Comparison of ENCODE assay signal across 9 cellular contexts in genomic region chr5:54785729-54786548, GRCh38.
DNase-seq lines count a peak whose midpoint lies in the region; ATAC-seq and TF ChIP-seq lines count a peak whose summit lies in the region.
"Had no signal": no experiment of that assay in that cellular context is flagged by ENCODE, and none has a peak within 500 bp of the region (broad histone marks: within the 10 kb centered on the region; RNA-seq: fewer than 3 reads in every experiment).

No MANE protein-coding gene starts in this region.

- CTCF ChIA-PET in MCF 10A (lab: Yijun Ruan, JAX) = interaction anchor here (0.7 kb wide), 1 partner anchor 109 kb away, joined by 3 read pairs; no protein-coding TSS in a partner anchor

- H2AK5ac ChIP-seq in trophoblast cell (ENCODE audit: low read length) = no peak overlapping the region

- H3K14ac ChIP-seq in trophoblast cell (ENCODE audit: low read length) = no peak overlapping the region

- H3K4me1 Mint-ChIP-seq in MCF 10A (ENCODE audit: insufficient read depth, unreplicated experiment) (peaks cover 9% of the 10 kb centered on the region), mesothelial cell of epicardium (no peaks in the 10 kb centered on the region)
- peaks cover 3% of the 10 kb centered on the region for H3K4me1 Mint-ChIP-seq in T-helper 2 cell treated with Interferon-gamma antibody and Interleukin-4, amounts not matched to agents 5 μg/mL and 100 μg/mL, for 36 hours (ENCODE audit: low read depth)

- H3K4me3 Mint-ChIP-seq in MCF 10A (ENCODE audit: unreplicated experiment) (no peak overlapping the region), mesothelial cell of epicardium (no peak overlapping the region)
- no peak overlapping the region for H3K4me3 Mint-ChIP-seq in T-helper 2 cell treated with Interferon-gamma antibody and Interleukin-4, amounts not matched to agents 5 μg/mL and 100 μg/mL, for 36 hours

- H3K36me3 ChIP-seq in mucosa of descending colon (ENCODE audit: low read depth) (no peaks in the 10 kb centered on the region), trophoblast cell (ENCODE audit: control insufficient read depth in 1 of 2, insufficient read depth in 2 of 2, low read length in 2 of 2) (no peaks in the 10 kb centered on the region)
- H3K36me3 ChIP-seq: breast epithelium had no signal

- no peaks in the 10 kb centered on the region for H3K79me1 ChIP-seq in trophoblast cell (ENCODE audit: low read length)

- no peak overlapping the region for H2BK5ac ChIP-seq in trophoblast cell (ENCODE audit: low read depth, low read length, poor library complexity)

- no peak overlapping the region for H2BK12ac ChIP-seq in trophoblast cell (ENCODE audit: low read length)

- H3K9me3 ChIP-seq in mucosa of descending colon (no peaks in the 10 kb centered on the region), trophoblast cell (ENCODE audit: insufficient read depth, low read depth, low read length) (no peaks in the 10 kb centered on the region)
- H3K9me3 ChIP-seq: breast epithelium had no signal

- H3K9me3 Mint-ChIP-seq in MCF 10A (ENCODE audit: unreplicated experiment) (no peaks in the 10 kb centered on the region), mesothelial cell of epicardium (peaks cover 35% of the 10 kb centered on the region)
- H3K9me3 Mint-ChIP-seq in T-helper 2 cell treated with Interferon-gamma antibody and Interleukin-4, amounts not matched to agents 5 μg/mL and 100 μg/mL, for 36 hours = peaks cover 34% of the 10 kb centered on the region

- no peak overlapping the region for H2AFZ ChIP-seq in trophoblast cell (ENCODE audit: insufficient read depth, low read length, poor library complexity)

- WGBS in trophoblast cell (ENCODE audit: extremely low coverage, insufficient coverage, insufficient read length) = no CpG with 5 or more reads among the region's 9 CpGs

- TF ChIP-seq CTCF in MCF 10A (IDR thresholded peaks at IDR 0.05; ENCODE audit: unreplicated experiment) (no peak), mucosa of descending colon (IDR thresholded peaks at IDR 0.05) (no peak), mesothelial cell of epicardium (IDR thresholded peaks at IDR 0.05; ENCODE audit: unreplicated experiment) (no peak)

- no peaks in the 10 kb centered on the region for H3K4me1 ChIP-seq in mucosa of descending colon (ENCODE audit: low read depth)
- H3K4me1 ChIP-seq in trophoblast cell (ENCODE audit: control insufficient read depth in 1 of 2, insufficient read depth in 2 of 2, low read length in 2 of 2) = no peaks in the 10 kb centered on the region
- H3K4me1 ChIP-seq: breast epithelium had no signal

- H3K4ac ChIP-seq in trophoblast cell (ENCODE audit: low read depth, low read length) = no peak overlapping the region

- no TSS peak for BruUV-seq in MCF 10A (replicated peaks; lab: Mats Ljungman, UMichigan)

- POLR2A ChIA-PET in MCF 10A (lab: Yijun Ruan, JAX) = interaction anchor here (1.2 kb wide), 1 partner anchor 19 kb away, joined by 4 read pairs; no protein-coding TSS in a partner anchor

- no peak overlapping the region for H4K91ac ChIP-seq in trophoblast cell (ENCODE audit: low read depth, low read length)

- no peak overlapping the region for H2BK120ac ChIP-seq in trophoblast cell (ENCODE audit: insufficient read depth, low read length, poor library complexity)

- no peak overlapping the region for H4K8ac ChIP-seq in trophoblast cell (ENCODE audit: low read depth, low read length)

- no peak overlapping the region for H3K4me2 ChIP-seq in trophoblast cell (ENCODE audit: low read length)

- no peak overlapping the region for H3K9ac ChIP-seq in trophoblast cell (ENCODE audit: low read length)

- DNase-seq in MCF 10A (ENCODE audit: unreplicated experiment) (peak; percentile 4), mucosa of descending colon (peak; percentile 37 to 57 (median 40)), trophoblast cell (no peak), SHP77 treated with DMSO at 0.1 percent for 48 hours (lab: John Stamatoyannopoulos, UW) (no peak), mesothelial cell of epicardium (ENCODE audit: low spot score in 2 of 2, unreplicated experiment in 2 of 2) (no peak)
- DNase-seq in T-helper 2 cell treated with Interferon-gamma antibody and Interleukin-4, amounts not matched to agents 5 μg/mL and 100 μg/mL, for 36 hours (ENCODE audit: low spot score) = no peak

- peak; percentile 74 for ATAC-seq in GM19043 (IDR thresholded peaks at IDR 0.05; ENCODE audit: low read depth, unreplicated experiment)
- ATAC-seq in HG03439 (IDR thresholded peaks at IDR 0.05; ENCODE audit: unreplicated experiment) = peak; percentile 70
- ATAC-seq in mucosa of descending colon = peak; percentile 80

- intact Hi-C loops in MCF 10A (cut with micrococcal nuclease) (no loop called here), mucosa of descending colon (cut with DNase I, micrococcal nuclease) (no loop called here)

- H3K23ac ChIP-seq in trophoblast cell (ENCODE audit: low read length) = no peak overlapping the region

- no peak overlapping the region for H4K12ac ChIP-seq in trophoblast cell (ENCODE audit: low read depth, low read length)

- H3K79me2 ChIP-seq in trophoblast cell (ENCODE audit: control insufficient read depth, insufficient read depth, low read length, poor library complexity) = no peaks in the 10 kb centered on the region

- no peaks in the 10 kb centered on the region for H3K27me3 ChIP-seq in trophoblast cell (ENCODE audit: insufficient read depth, low read length)
- H3K27me3 ChIP-seq: breast epithelium had no signal

- H3K36me3 Mint-ChIP-seq in MCF 10A (ENCODE audit: insufficient read depth, unreplicated experiment) = no peaks in the 10 kb centered on the region
- no peaks in the 10 kb centered on the region for H3K36me3 Mint-ChIP-seq in mesothelial cell of epicardium
- H3K36me3 Mint-ChIP-seq in T-helper 2 cell treated with Interferon-gamma antibody and Interleukin-4, amounts not matched to agents 5 μg/mL and 100 μg/mL, for 36 hours (ENCODE audit: low read depth) = peaks cover 6% of the 10 kb centered on the region

- H3K27ac Mint-ChIP-seq in MCF 10A (ENCODE audit: low read depth, unreplicated experiment) (no peak overlapping the region), mesothelial cell of epicardium (no peak overlapping the region)
- no peak overlapping the region for H3K27ac Mint-ChIP-seq in T-helper 2 cell treated with Interferon-gamma antibody and Interleukin-4, amounts not matched to agents 5 μg/mL and 100 μg/mL, for 36 hours

- no peak overlapping the region for H3K27ac ChIP-seq in trophoblast cell (ENCODE audit: low read depth, low read length)

- no peak overlapping the region for H3K18ac ChIP-seq in trophoblast cell (ENCODE audit: low read length)

- H3K4me3 ChIP-seq in mucosa of descending colon = no peak overlapping the region
- no peak overlapping the region for H3K4me3 ChIP-seq in trophoblast cell (ENCODE audit: low read depth, low read length)
- H3K4me3 ChIP-seq: breast epithelium had no signal

- no peaks in the 10 kb centered on the region for H3K27me3 Mint-ChIP-seq in MCF 10A (ENCODE audit: insufficient read depth, unreplicated experiment)
- no peaks in the 10 kb centered on the region for H3K27me3 Mint-ChIP-seq in mesothelial cell of epicardium (ENCODE audit: low read depth)
- peaks cover 30% of the 10 kb centered on the region for H3K27me3 Mint-ChIP-seq in T-helper 2 cell treated with Interferon-gamma antibody and Interleukin-4, amounts not matched to agents 5 μg/mL and 100 μg/mL, for 36 hours (ENCODE audit: low read depth)

Comparison
In these comparisons a context has a peak if more than half of its experiments do, and no peak if none do; other contexts are left out.
1. DNase-seq: peak in MCF 10A (single experiment) and mucosa of descending colon (3 of 3); none in trophoblast cell (0 of 2), SHP77 treated with DMSO at 0.1 percent for 48 hours (single experiment), mesothelial cell of epicardium (0 of 2) and T-helper 2 cell treated with Interferon-gamma antibody and Interleukin-4, amounts not matched to agents 5 μg/mL and 100 μg/mL, for 36 hours (single experiment).
2. Peak in every context shown above with its lines, with median percentiles within 50 percentile points of each other: ATAC-seq.